In genomic region chrX:92232182-92232581, GRCh38 we compare ENCODE assay signal across 13 cellular contexts.
DNase-seq lines count a peak whose midpoint lies in the region; ATAC-seq and TF ChIP-seq lines count a peak whose summit lies in the region.
"Had no signal": no experiment of that assay in that cellular context is flagged by ENCODE, and none has a peak within 500 bp of the region (broad histone marks: within the 10 kb centered on the region; RNA-seq: fewer than 3 reads in every experiment).

No MANE protein-coding gene starts in this region.

- H3K9me2 ChIP-seq in GM23248 (ENCODE audit: insufficient read depth) = no peaks in the 10 kb centered on the region
- no peaks in the 10 kb centered on the region for H3K9me2 ChIP-seq in hepatocyte (replicated peaks; ENCODE audit: insufficient read depth)

- no peaks in the 10 kb centered on the region for H4K20me1 ChIP-seq in GM23248 (ENCODE audit: insufficient read depth)
- no peaks in the 10 kb centered on the region for H4K20me1 ChIP-seq in hepatocyte (ENCODE audit: insufficient read depth, poor library complexity, severe bottlenecking)

- TF ChIP-seq CTCF in AG04450 (IDR thresholded peaks at IDR 0.05; ENCODE audit: low read depth, low read length) (peak; percentile 48), hepatocyte (IDR thresholded peaks at IDR 0.05; ENCODE audit: poor library complexity) (peak; percentile 62)

- H2AFZ ChIP-seq in GM23248 (no peak overlapping the region), hepatocyte (no peak overlapping the region)

- CTCF ChIA-PET in AG04450 (lab: Charles Lee) = no interaction called here

- WGBS in GM23248 (ENCODE audit: low coverage in 1 of 2, low lambda C conversion rate in 2 of 2, missing lambda C conversion rate in 2 of 2), 2 experiments = 67 to 75% methylated on average over 3 of the region's 3 CpGs
- 82% methylated on average over 3 of the region's 3 CpGs for WGBS in hepatocyte (ENCODE audit: low lambda C conversion rate, missing lambda C conversion rate)

- no peaks in the 10 kb centered on the region for H3K36me3 ChIP-seq in GM23248 (ENCODE audit: low read depth)
- no peaks in the 10 kb centered on the region for H3K36me3 ChIP-seq in hepatocyte (replicated peaks; ENCODE audit: insufficient read depth, low read depth)
- H3K36me3 ChIP-seq: lower lobe of right lung, SJSA1 had no signal

- POLR2A ChIA-PET in AG04450 (lab: Yijun Ruan, JAX) = no interaction called here

- H3K4me3 ChIP-seq in AG04450 (ENCODE audit: low read depth, low read length) (no peak overlapping the region), GM23248 (no peak overlapping the region), hepatocyte (no peak overlapping the region)
- H3K4me3 ChIP-seq: lower lobe of right lung, SJSA1 had no signal

- H3K9ac ChIP-seq in GM23248 = no peak overlapping the region

- H3K9me3 ChIP-seq in AG04450 (ENCODE audit: control insufficient read depth, insufficient read depth, low read length) (no peaks in the 10 kb centered on the region), GM23248 (ENCODE audit: low read depth) (no peaks in the 10 kb centered on the region), hepatocyte (ENCODE audit: low read depth) (no peaks in the 10 kb centered on the region)
- H3K9me3 ChIP-seq: lower lobe of right lung, SJSA1 had no signal

- H3K27ac ChIP-seq in AG04450 (ENCODE audit: low read depth, low read length) = no peak overlapping the region
- no peak overlapping the region for H3K27ac ChIP-seq in GM23248
- H3K27ac ChIP-seq in hepatocyte = no peak overlapping the region
- H3K27ac ChIP-seq: lower lobe of right lung, SJSA1 had no signal

- H3K79me2 ChIP-seq in GM23248 (ENCODE audit: insufficient read depth) (no peaks in the 10 kb centered on the region), hepatocyte (no peaks in the 10 kb centered on the region)

- no peaks in the 10 kb centered on the region for H3F3A ChIP-seq in GM23248 (ENCODE audit: insufficient read depth)

- H3K27me3 ChIP-seq in AG04450 (ENCODE audit: control insufficient read depth, insufficient read depth, low read length) (no peaks in the 10 kb centered on the region), GM23248 (replicated peaks; ENCODE audit: insufficient read depth) (no peaks in the 10 kb centered on the region), hepatocyte (no peaks in the 10 kb centered on the region)
- H3K27me3 ChIP-seq: SJSA1 had no signal

- H3K4me1 ChIP-seq in GM23248 (ENCODE audit: insufficient read depth) (no peaks in the 10 kb centered on the region), hepatocyte (ENCODE audit: insufficient read depth) (no peaks in the 10 kb centered on the region)
- H3K4me1 ChIP-seq: lower lobe of right lung, SJSA1 had no signal

- H3K4me2 ChIP-seq in GM23248 (ENCODE audit: unreplicated experiment) = no peak overlapping the region
- H3K4me2 ChIP-seq in hepatocyte = no peak overlapping the region

- in situ Hi-C loops in GM23248 (cut with MboI) = no loop called here
- in situ Hi-C loops in SK-MEL-5 (cut with HindIII; ENCODE audit: low pct_unique_long_range_greater_than_20kb, low sequenced_read_pairs) = no loop called here

- DNase-seq in AG04450 (ENCODE audit: low read depth, low spot score) (no peak), GM23248 (peak; percentile 13), SK-MEL-5 (ENCODE audit: low read depth, low spot score) (peak; percentile 33), hepatocyte (ENCODE audit: low spot score) (peak; percentile 44), epidermal melanocyte (ENCODE audit: insufficient read length, low spot score) (no peak), NCI-H1930 (lab: John Stamatoyannopoulos, UW) (no peak)
- DNase-seq: effector memory CD4-positive, alpha-beta T cell; lower lobe of right lung; NCI-H1092; stimulated activated CD4-positive, alpha-beta T cell treated with anti-CD3 and anti-CD28 coated beads, Interleukin-12 subunit alpha, Interleukin-12 subunit beta, amount 100 ng/mL, for 4 hours had no signal

- ATAC-seq in GM21737 (IDR thresholded peaks at IDR 0.05; ENCODE audit: unreplicated experiment) = no peak
- ATAC-seq in HG03442 (IDR thresholded peaks at IDR 0.05; ENCODE audit: unreplicated experiment) = no peak
- ATAC-seq: lower lobe of right lung had no signal

Comparison
In these comparisons a context has a peak if more than half of its experiments do, and no peak if none do; other contexts are left out.
1. DNase-seq: peak in GM23248 (single experiment), SK-MEL-5 (single experiment) and hepatocyte (single experiment); none in AG04450 (single experiment), epidermal melanocyte (single experiment) and NCI-H1930 (0 of 2).